In the genomic region with DNA sequence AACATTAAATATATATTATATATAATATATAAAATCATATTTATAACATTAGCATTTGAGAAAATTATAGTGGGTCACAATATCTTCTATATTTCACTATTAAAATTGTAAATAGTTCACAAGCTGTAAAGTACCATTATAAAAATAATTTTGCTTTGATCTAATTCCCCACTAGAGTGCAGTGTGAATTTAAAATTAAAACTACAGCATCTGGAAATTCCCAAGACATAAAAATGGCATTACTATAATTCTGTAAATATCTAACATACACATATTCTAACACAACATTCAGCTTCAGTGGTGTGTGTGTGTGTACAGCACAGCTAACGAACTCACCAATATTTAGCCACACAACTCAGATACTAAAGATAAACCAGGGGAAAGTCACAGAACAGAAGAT, we compare ENCODE assay signal across 18 cellular contexts.
DNase-seq lines count a peak whose midpoint lies in the region; ATAC-seq and TF ChIP-seq lines count a peak whose summit lies in the region.
"Had no signal": no experiment of that assay in that cellular context is flagged by ENCODE, and none has a peak within 500 bp of the region (broad histone marks: within the 10 kb centered on the region; RNA-seq: fewer than 3 reads in every experiment).

No MANE protein-coding gene starts in this region.

- H3K9me3 Mint-ChIP-seq in activated CD8-positive, alpha-beta T cell treated with anti-CD3 and anti-CD28 coated beads, Interleukin-2, amount 10 ng/mL, durations not matched to agents 7 days and 5 days (ENCODE audit: insufficient read depth): no peaks in the 10 kb centered on the region
- H3K9me3 Mint-ChIP-seq: activated T-cell treated with anti-CD3 and anti-CD28 coated beads, Interleukin-2, amount 50 U/mL, for 4 hours had no signal

- H3K4me1 Mint-ChIP-seq in activated CD8-positive, alpha-beta T cell treated with anti-CD3 and anti-CD28 coated beads, Interleukin-2, amount 10 ng/mL, durations not matched to agents 7 days and 5 days (ENCODE audit: low read depth): no peaks in the 10 kb centered on the region
- H3K4me1 Mint-ChIP-seq: T-cell had no signal

- H3K27me3 Mint-ChIP-seq in activated CD8-positive, alpha-beta T cell treated with anti-CD3 and anti-CD28 coated beads, Interleukin-2, amount 10 ng/mL, durations not matched to agents 7 days and 5 days (ENCODE audit: low read depth): no peaks in the 10 kb centered on the region
- H3K27me3 Mint-ChIP-seq: T-cell had no signal

- H3K27me3 ChIP-seq in left ventricle myocardium inferior (ENCODE audit: low read depth) (no peaks in the 10 kb centered on the region), RWPE2 (ENCODE audit: insufficient read depth, poor library complexity, severe bottlenecking) (no peaks in the 10 kb centered on the region), thyroid gland (no peaks in the 10 kb centered on the region)
- H3K27me3 ChIP-seq: gastroesophageal sphincter had no signal

- intact Hi-C loops in left ventricle myocardium inferior (cut with micrococcal nuclease): no loop called here
- intact Hi-C loops in cardiac septum (cut with DNase I): no loop called here
- intact Hi-C loops in thyroid gland (cut with DNase I): no loop called here

- CTCF ChIA-PET in activated CD8-positive, alpha-beta T cell treated with anti-CD3 and anti-CD28 coated beads, Interleukin-2, amount 10 ng/mL, durations not matched to agents 7 days and 5 days (lab: Charles Lee): no interaction called here

- H3K36me3 Mint-ChIP-seq in activated CD8-positive, alpha-beta T cell treated with anti-CD3 and anti-CD28 coated beads, Interleukin-2, amount 10 ng/mL, durations not matched to agents 7 days and 5 days (ENCODE audit: low read depth): no peaks in the 10 kb centered on the region
- H3K36me3 Mint-ChIP-seq: T-cell had no signal

- no peak overlapping the region for H3K4me3 ChIP-seq in left ventricle myocardium inferior
- no peak overlapping the region for H3K4me3 ChIP-seq in RWPE2 (ENCODE audit: severe bottlenecking)
- no peak overlapping the region for H3K4me3 ChIP-seq in fibroblast of pulmonary artery (replicated peaks; ENCODE audit: low read depth, low read length)
- no peak overlapping the region for H3K4me3 ChIP-seq in thyroid gland (replicated peaks in 1 of 3)
- H3K4me3 ChIP-seq: gastroesophageal sphincter, mucosa of descending colon had no signal

- H3K4me1 ChIP-seq in left ventricle myocardium inferior (no peaks in the 10 kb centered on the region), RWPE2 (ENCODE audit: insufficient read depth, poor library complexity, severe bottlenecking) (no peaks in the 10 kb centered on the region), thyroid gland (no peaks in the 10 kb centered on the region)
- H3K4me1 ChIP-seq: gastroesophageal sphincter had no signal

- no peak overlapping the region for H3K27ac Mint-ChIP-seq in activated CD8-positive, alpha-beta T cell treated with anti-CD3 and anti-CD28 coated beads, Interleukin-2, amount 10 ng/mL, durations not matched to agents 7 days and 5 days
- H3K27ac Mint-ChIP-seq: T-cell had no signal

- H3K9me3 ChIP-seq in left ventricle myocardium inferior (replicated peaks): no peaks in the 10 kb centered on the region
- no peaks in the 10 kb centered on the region for H3K9me3 ChIP-seq in RWPE2 (ENCODE audit: severe bottlenecking)
- no peaks in the 10 kb centered on the region for H3K9me3 ChIP-seq in thyroid gland
- H3K9me3 ChIP-seq: gastroesophageal sphincter, mucosa of descending colon had no signal

- in situ Hi-C loops in KBM-7 (cut with MboI; ENCODE audit: low pct_unique_long_range_greater_than_20kb, low sequenced_read_pairs): no loop called here

- no peak for DNase-seq in left ventricle myocardium inferior
- no peak for DNase-seq in cardiac septum (ENCODE audit: low spot score)
- no peak for DNase-seq in RWPE2 (ENCODE audit: low spot score)
- DNase-seq in fibroblast of pulmonary artery (ENCODE audit: low read depth): peak; percentile 21
- no peak for DNase-seq in KBM-7
- DNase-seq in activated CD8-positive, alpha-beta T cell treated with anti-CD3 and anti-CD28 coated beads, Interleukin-2, amount 10 ng/mL, durations not matched to agents 7 days and 5 days: no peak
- DNase-seq in thyroid gland: no peak
- DNase-seq: activated CD4-positive, alpha-beta T cell treated with anti-CD3 and anti-CD28 coated beads for 1 hour; activated T-cell treated with anti-CD3 and anti-CD28 coated beads, Interleukin-2, amount 50 U/mL, for 4 hours; amniotic stem cell; Karpas-422; mucosa of descending colon; stimulated activated CD4-positive, alpha-beta T cell treated with anti-CD3 and anti-CD28 coated beads, Interleukin-1b, Interleukin-23, amount 100 ng/mL, for 48 hours; stimulated activated CD8-positive, alpha-beta memory T cell treated with anti-CD3 and anti-CD28 coated beads, Interleukin-4, amount 100 ng/mL, for 48 hours; T-cell; trophoblast cell had no signal

- WGBS in thyroid gland, 2 donors: 74 to 77% methylated on average over 1 of the region's 1 CpG

- H3K36me3 ChIP-seq in left ventricle myocardium inferior (no peaks in the 10 kb centered on the region), RWPE2 (ENCODE audit: low read depth) (no peaks in the 10 kb centered on the region), thyroid gland (no peaks in the 10 kb centered on the region)
- H3K36me3 ChIP-seq: gastroesophageal sphincter had no signal

- TF ChIP-seq CTCF in left ventricle myocardium inferior (IDR thresholded peaks at IDR 0.05; ENCODE audit: borderline replicate concordance) (peak; percentile 18), RWPE2 (IDR thresholded peaks at IDR 0.05; ENCODE audit: poor library complexity, severe bottlenecking) (peak; percentile 40), fibroblast of pulmonary artery (IDR thresholded peaks at IDR 0.05; ENCODE audit: low read length, missing control alignments) (peak; percentile 17), thyroid gland (IDR thresholded peaks at IDR 0.05) (no peak)

- TF ChIP-seq POLR2A in thyroid gland (IDR thresholded peaks at IDR 0.05): no peak

- H3K27ac ChIP-seq in left ventricle myocardium inferior (replicated peaks): no peak overlapping the region
- H3K27ac ChIP-seq in RWPE2 (ENCODE audit: poor library complexity, severe bottlenecking): no peak overlapping the region
- no peak overlapping the region for H3K27ac ChIP-seq in thyroid gland
- H3K27ac ChIP-seq: gastroesophageal sphincter had no signal

- no peak for ATAC-seq in RWPE2 (ENCODE audit: low read depth)
- ATAC-seq in activated CD8-positive, alpha-beta T cell treated with anti-CD3 and anti-CD28 coated beads, Interleukin-2, amount 10 ng/mL, durations not matched to agents 7 days and 5 days: no peak
- ATAC-seq in GM19467 (IDR thresholded peaks at IDR 0.05; ENCODE audit: unreplicated experiment): no peak
- ATAC-seq: activated T-cell treated with anti-CD3 and anti-CD28 coated beads, Interleukin-2, amount 50 U/mL, for 4 hours; gastroesophageal sphincter; mucosa of descending colon; T-cell had no signal

- no peak overlapping the region for H3K4me3 Mint-ChIP-seq in activated CD8-positive, alpha-beta T cell treated with anti-CD3 and anti-CD28 coated beads, Interleukin-2, amount 10 ng/mL, durations not matched to agents 7 days and 5 days
- H3K4me3 Mint-ChIP-seq: activated T-cell treated with anti-CD3 and anti-CD28 coated beads, Interleukin-2, amount 50 U/mL, for 4 hours; T-cell had no signal

- POLR2A ChIA-PET in activated CD8-positive, alpha-beta T cell treated with anti-CD3 and anti-CD28 coated beads, Interleukin-2, amount 10 ng/mL, durations not matched to agents 7 days and 5 days (lab: Charles Lee): interaction anchor here (0.5 kb wide), 1 partner anchor 153 kb away, joined by 6 read pairs; no protein-coding TSS in a partner anchor

Comparison
In these comparisons a context has a peak if more than half of its experiments do, and no peak if none do; other contexts are left out.
1. CTCF ChIP-seq: peak in left ventricle myocardium inferior (single experiment), RWPE2 (single experiment) and fibroblast of pulmonary artery (single experiment); none in thyroid gland (0 of 6).